22 cellular contexts compared by ENCODE assay signal in the genomic region with DNA sequence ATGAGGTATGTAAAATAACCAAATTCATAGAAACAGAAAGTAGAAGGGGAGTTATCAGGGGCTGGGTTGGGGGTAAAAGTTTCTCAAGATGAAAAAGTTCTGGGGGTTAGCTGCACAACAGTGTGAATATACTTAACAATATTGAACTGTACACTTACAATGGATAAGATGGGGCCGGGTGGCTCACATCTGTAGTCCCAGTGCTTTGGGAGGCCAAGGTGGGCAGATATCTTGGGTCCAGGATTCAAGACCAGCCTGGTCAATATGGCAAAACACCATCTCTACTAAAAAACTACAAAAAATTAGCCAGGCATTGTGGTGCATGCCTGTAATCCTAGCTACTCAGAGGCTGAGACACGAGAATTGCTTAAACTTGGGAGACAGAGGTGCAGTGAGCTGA.
"Had no signal": no experiment of that assay in that cellular context is flagged by ENCODE, and none has a peak within 500 bp of the region (broad histone marks: within the 10 kb centered on the region; RNA-seq: fewer than 3 reads in every experiment).

No MANE protein-coding gene starts in this region.

- H3K27ac Mint-ChIP-seq: dendritic cell treated with granulocyte-macrophage colony-stimulating factor and Interleukin-4, amounts not matched to agents 40 ng/mL and 50 ng/mL, for 4 days; effector memory CD8-positive, alpha-beta T cell; endodermal cell had no signal

- DNase-seq: colonic mucosa; cortex of kidney; dermis blood vessel endothelial cell; dorsolateral prefrontal cortex; effector CD4-positive, alpha-beta T cell; effector CD8-positive, alpha-beta T cell; effector memory CD4-positive, alpha-beta T cell; effector memory CD8-positive, alpha-beta T cell; endodermal cell; erythroblast; esophagus squamous epithelium; foreskin fibroblast; foreskin keratinocyte; foreskin melanocyte; gastrocnemius medialis; glutamatergic neuron; head of caudate nucleus; heart left ventricle; heart right ventricle had no signal

- H3K27me3 Mint-ChIP-seq: dendritic cell treated with granulocyte-macrophage colony-stimulating factor and Interleukin-4, amounts not matched to agents 40 ng/mL and 50 ng/mL, for 4 days had no signal

- H3K9me3 ChIP-seq: colonic mucosa, gastrocnemius medialis had no signal

- ATAC-seq: effector memory CD8-positive, alpha-beta T cell; esophagus mucosa; foreskin keratinocyte; gastrocnemius medialis; gastroesophageal sphincter; heart left ventricle; heart right ventricle had no signal

- H3K4me1 Mint-ChIP-seq: endodermal cell had no signal

- H3K4me3 Mint-ChIP-seq: dendritic cell treated with granulocyte-macrophage colony-stimulating factor and Interleukin-4, amounts not matched to agents 40 ng/mL and 50 ng/mL, for 4 days; effector memory CD8-positive, alpha-beta T cell; endodermal cell had no signal
